ENCODE assay signal across 14 cellular contexts in the genomic region with DNA sequence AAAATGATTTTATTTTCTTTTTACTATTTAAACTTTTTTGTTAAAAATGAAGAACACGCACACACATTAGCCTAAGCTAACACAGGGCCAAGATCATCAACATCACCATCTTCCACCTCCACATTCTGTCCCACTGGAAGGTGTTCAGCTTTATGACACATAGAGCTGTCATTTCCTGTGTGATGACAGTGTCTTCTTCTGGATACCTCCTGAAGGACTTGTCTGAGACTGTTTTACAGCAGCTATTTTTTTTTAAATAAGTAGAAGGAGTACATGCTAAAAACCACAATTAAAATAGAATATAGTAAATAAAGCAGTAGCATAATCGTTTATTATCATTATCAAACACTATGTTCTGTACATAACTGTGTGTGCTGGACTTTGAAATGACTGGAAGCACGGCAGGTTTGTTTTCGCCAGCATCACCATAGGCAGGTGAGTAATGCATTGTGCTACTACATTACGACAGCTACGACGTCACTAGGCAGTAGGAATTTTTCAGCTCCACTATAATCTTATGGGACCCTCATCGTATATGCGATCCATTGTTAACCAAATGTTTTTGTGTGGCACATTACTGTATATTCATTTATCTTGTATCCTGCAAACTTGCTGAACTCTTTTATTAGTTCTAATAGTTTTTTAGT.
A peak's percentile ranks its signal among the peaks of the same experiment; 100 is the strongest.
DNase-seq lines count a peak whose midpoint lies in the region; ATAC-seq, FAIRE-seq and TF ChIP-seq lines count a peak whose summit lies in the region.
"Had no signal": no experiment of that assay in that cellular context is flagged by ENCODE, and none has a peak within 500 bp of the region (broad histone marks: within the 10 kb centered on the region; RNA-seq: fewer than 3 reads in every experiment).

No MANE protein-coding gene starts in this region.

- peaks cover 11 to 33% (median 30%) of the 10 kb centered on the region in 4 donors for H3K4me1 ChIP-seq in esophagus muscularis mucosa

- H3K9me3 ChIP-seq in esophagus muscularis mucosa, result no peaks in the 10 kb centered on the region
- H3K9me3 ChIP-seq: neutrophil had no signal

- intact Hi-C loops in esophagus muscularis mucosa (cut with DNase I), result no loop called here

- WGBS in esophagus muscularis mucosa, result 89% methylated on average over 9 of the region's 9 CpGs

- peak; percentile 63 to 72 for ATAC-seq in activated T-cell treated with anti-CD3 and anti-CD28 coated beads, Interleukin-2, amount 50 U/mL, for 4 hours
- ATAC-seq in stimulated activated effector memory CD8-positive, alpha-beta T cell treated with anti-CD3 and anti-CD28 coated beads, Interleukin-12 subunit alpha, Interleukin-12 subunit beta, amount 100 ng/mL, for 72 hours, result peak; percentile 72
- no peak for ATAC-seq in HG02981 (IDR thresholded peaks at IDR 0.05; ENCODE audit: unreplicated experiment)

- TF ChIP-seq POLR2A in esophagus muscularis mucosa (IDR thresholded peaks at IDR 0.05; ENCODE audit: low read depth), result no peak

- no peak for TF ChIP-seq CTCF in esophagus muscularis mucosa (IDR thresholded peaks at IDR 0.05)

- H3K36me3 Mint-ChIP-seq in activated T-cell treated with anti-CD3 and anti-CD28 coated beads, Interleukin-2, amount 50 U/mL, for 4 hours (ENCODE audit: insufficient read depth), result no peaks in the 10 kb centered on the region
- no peaks in the 10 kb centered on the region for H3K36me3 Mint-ChIP-seq in activated T-cell treated with anti-CD3 and anti-CD28 coated beads, Interleukin-2, amount 50 U/mL, for 24 hours (ENCODE audit: low read depth)
- no peaks in the 10 kb centered on the region for H3K36me3 Mint-ChIP-seq in stimulated activated effector memory CD8-positive, alpha-beta T cell treated with anti-CD3 and anti-CD28 coated beads, Interleukin-12 subunit alpha, Interleukin-12 subunit beta, amount 100 ng/mL, for 72 hours

- no peaks in the 10 kb centered on the region for H3K9me3 Mint-ChIP-seq in activated T-cell treated with anti-CD3 and anti-CD28 coated beads, Interleukin-2, amount 50 U/mL, for 4 hours
- H3K9me3 Mint-ChIP-seq in activated T-cell treated with anti-CD3 and anti-CD28 coated beads, Interleukin-2, amount 50 U/mL, for 24 hours, result no peaks in the 10 kb centered on the region
- H3K9me3 Mint-ChIP-seq in stimulated activated effector memory CD8-positive, alpha-beta T cell treated with anti-CD3 and anti-CD28 coated beads, Interleukin-12 subunit alpha, Interleukin-12 subunit beta, amount 100 ng/mL, for 72 hours, result no peaks in the 10 kb centered on the region

- H3K4me3 Mint-ChIP-seq in activated T-cell treated with anti-CD3 and anti-CD28 coated beads, Interleukin-2, amount 50 U/mL, for 4 hours, result no peak overlapping the region
- no peak overlapping the region for H3K4me3 Mint-ChIP-seq in activated T-cell treated with anti-CD3 and anti-CD28 coated beads, Interleukin-2, amount 50 U/mL, for 24 hours
- no peak overlapping the region for H3K4me3 Mint-ChIP-seq in stimulated activated effector memory CD8-positive, alpha-beta T cell treated with anti-CD3 and anti-CD28 coated beads, Interleukin-12 subunit alpha, Interleukin-12 subunit beta, amount 100 ng/mL, for 72 hours

- no peaks in the 10 kb centered on the region for H3K27me3 ChIP-seq in esophagus muscularis mucosa
- H3K27me3 ChIP-seq: dorsolateral prefrontal cortex had no signal

- DNase-seq in activated T-cell treated with anti-CD3 and anti-CD28 coated beads, Interleukin-2, amount 50 U/mL, for 4 hours, result no peak
- DNase-seq in activated T-cell treated with anti-CD3 and anti-CD28 coated beads, Interleukin-2, amount 50 U/mL, for 24 hours, result no peak
- DNase-seq in RCC 7860 (ENCODE audit: low spot score), result peak; percentile 55
- DNase-seq in esophagus muscularis mucosa (ENCODE audit: extremely low spot score), result peak; percentile 24
- no peak for DNase-seq in stimulated activated effector memory CD8-positive, alpha-beta T cell treated with anti-CD3 and anti-CD28 coated beads, Interleukin-12 subunit alpha, Interleukin-12 subunit beta, amount 100 ng/mL, for 72 hours (ENCODE audit: low spot score in 2 of 2)
- DNase-seq in anterior cingulate cortex (lab: John Stamatoyannopoulos, UW), result no peak
- no peak for DNase-seq in activated effector memory CD4-positive, alpha-beta T cell treated with Interleukin-2 at 50 U/mL for 16 hours
- DNase-seq: dorsolateral prefrontal cortex, foreskin melanocyte, H7, mesenchymal stem cell had no signal

- H3K27me3 Mint-ChIP-seq in activated T-cell treated with anti-CD3 and anti-CD28 coated beads, Interleukin-2, amount 50 U/mL, for 4 hours (ENCODE audit: low read depth), result peaks cover 32% of the 10 kb centered on the region
- peaks cover 49% of the 10 kb centered on the region for H3K27me3 Mint-ChIP-seq in activated T-cell treated with anti-CD3 and anti-CD28 coated beads, Interleukin-2, amount 50 U/mL, for 24 hours

- no peak overlapping the region for H3K4me3 ChIP-seq in esophagus muscularis mucosa
- H3K4me3 ChIP-seq: dorsolateral prefrontal cortex, skin epidermis had no signal

- H3K27ac Mint-ChIP-seq in activated T-cell treated with anti-CD3 and anti-CD28 coated beads, Interleukin-2, amount 50 U/mL, for 24 hours, result no peak overlapping the region
- no peak overlapping the region for H3K27ac Mint-ChIP-seq in stimulated activated effector memory CD8-positive, alpha-beta T cell treated with anti-CD3 and anti-CD28 coated beads, Interleukin-12 subunit alpha, Interleukin-12 subunit beta, amount 100 ng/mL, for 72 hours

- no peak for FAIRE-seq in RCC 7860 (lab: Jason Lieb, UNC)

- no peak overlapping the region for H3K27ac ChIP-seq in esophagus muscularis mucosa (replicated peaks in 1 of 4)
- H3K27ac ChIP-seq: dorsolateral prefrontal cortex, neutrophil, skin epidermis had no signal

- no peaks in the 10 kb centered on the region for H3K36me3 ChIP-seq in esophagus muscularis mucosa
- H3K36me3 ChIP-seq: neutrophil had no signal

- no peaks in the 10 kb centered on the region for H3K4me1 Mint-ChIP-seq in activated T-cell treated with anti-CD3 and anti-CD28 coated beads, Interleukin-2, amount 50 U/mL, for 4 hours (ENCODE audit: low read depth)
- H3K4me1 Mint-ChIP-seq in activated T-cell treated with anti-CD3 and anti-CD28 coated beads, Interleukin-2, amount 50 U/mL, for 24 hours (ENCODE audit: low read depth), result peaks cover 6% of the 10 kb centered on the region
- no peaks in the 10 kb centered on the region for H3K4me1 Mint-ChIP-seq in stimulated activated effector memory CD8-positive, alpha-beta T cell treated with anti-CD3 and anti-CD28 coated beads, Interleukin-12 subunit alpha, Interleukin-12 subunit beta, amount 100 ng/mL, for 72 hours

- no peak for TF ChIP-seq EP300 in esophagus muscularis mucosa (IDR thresholded peaks at IDR 0.05)

Comparison
In these comparisons a context has a peak if more than half of its experiments do, and no peak if none do; other contexts are left out.
1. DNase-seq: peak in RCC 7860 (single experiment) and esophagus muscularis mucosa (single experiment); none in activated T-cell treated with anti-CD3 and anti-CD28 coated beads, Interleukin-2, amount 50 U/mL, for 4 hours (single experiment), activated T-cell treated with anti-CD3 and anti-CD28 coated beads, Interleukin-2, amount 50 U/mL, for 24 hours (single experiment), stimulated activated effector memory CD8-positive, alpha-beta T cell treated with anti-CD3 and anti-CD28 coated beads, Interleukin-12 subunit alpha, Interleukin-12 subunit beta, amount 100 ng/mL, for 72 hours (0 of 2), anterior cingulate cortex (0 of 58) and activated effector memory CD4-positive, alpha-beta T cell treated with Interleukin-2 at 50 U/mL for 16 hours (single experiment).